ENCODE assay signal across 8 cellular contexts in genomic region chr11:8099291-8099899, GRCh38. TPM values are rescaled to one million over a fixed set of nuclear protein-coding genes. Genes with fewer than 3 reads are reported as not detected.
DNase-seq lines count a peak whose midpoint lies in the region; ATAC-seq and TF ChIP-seq lines count a peak whose summit lies in the region.

No MANE protein-coding gene starts in this region.

- H3K4me2 ChIP-seq in DND-41 (ENCODE audit: insufficient read depth, low read length), result no peak overlapping the region

- no peak overlapping the region for H3K27ac ChIP-seq in DND-41 (ENCODE audit: low read length)

- no peaks in the 10 kb centered on the region; the same call in 1 of the 2 replicates for H4K20me1 ChIP-seq in DND-41 (ENCODE audit: insufficient read depth, low read length)

- H3K27me3 ChIP-seq in DND-41 (ENCODE audit: insufficient read depth, low read length, poor library complexity), result no peaks in the 10 kb centered on the region

- peak; percentile 82 for TF ChIP-seq CTCF in DND-41 (IDR thresholded peaks at IDR 0.05; ENCODE audit: borderline replicate concordance, extremely low read depth, low read length, poor library complexity, severe bottlenecking)

- no peaks in the 10 kb centered on the region for H3K4me1 ChIP-seq in DND-41 (ENCODE audit: insufficient read depth, low read length)

- no peak overlapping the region for H3K4me3 ChIP-seq in DND-41 (ENCODE audit: low read depth in 1 of 2, low read length in 2 of 2)

- DNase-seq in DND-41, result peak; percentile 69
- peak; percentile 68 for DNase-seq in H4 (ENCODE audit: low spot score)
- peak; percentile 53 for DNase-seq in NCI-H2107 (lab: John Stamatoyannopoulos, UW)
- DNase-seq in activated CD4-positive, alpha-beta T cell treated with anti-CD3 and anti-CD28 coated beads, Interleukin-2, amount 50 U/mL, for 24 hours (ENCODE audit: low read depth in 1 of 2, low spot score in 1 of 2), result peak; percentile 53 to 57
- DNase-seq in dermis microvascular lymphatic vessel endothelial cell (ENCODE audit: low read depth in 2 of 2), result peak; percentile 56 to 83
- DNase-seq in lung microvascular endothelial cell (ENCODE audit: low read depth in 2 of 2), result peak; percentile 85 to 86
- DNase-seq in stimulated activated CD8-positive, alpha-beta memory T cell treated with anti-CD3 and anti-CD28 coated beads, Interleukin-2, amount 100 ng/mL, for 1 hour (ENCODE audit: low read depth in 2 of 2), result peak; percentile 34 to 42

- peak; percentile 82 for ATAC-seq in DND-41 (ENCODE audit: insufficient read depth, low read depth)
- ATAC-seq in GM19023 (IDR thresholded peaks at IDR 0.05; ENCODE audit: unreplicated experiment), result no peak

- H3K9me3 ChIP-seq in DND-41 (ENCODE audit: insufficient read depth, low read length, severe bottlenecking), result no peaks in the 10 kb centered on the region

- no peaks in the 10 kb centered on the region for H3K79me2 ChIP-seq in DND-41 (ENCODE audit: insufficient read depth, low read length)

- H3K36me3 ChIP-seq in DND-41 (ENCODE audit: insufficient read depth, low read length), result no peaks in the 10 kb centered on the region

- no peak overlapping the region for H3K9ac ChIP-seq in DND-41 (ENCODE audit: low read depth, low read length)

- no peak overlapping the region for H2AFZ ChIP-seq in DND-41 (ENCODE audit: low read depth, low read length)

RNA-seq across cellular contexts. Expression of gene TUB, which starts 18.4 kb away (rescaled TPM):
- total RNA-seq in H4 (2014; rRNA removed; shearing (Covaris generic)), result 7.5 and 7.8 TPM in 2 replicates
- total RNA-seq in dermis microvascular lymphatic vessel endothelial cell, result 0.51 and 1.4 TPM in 2 replicates
- 0.60 and 0.65 TPM in 2 replicates for total RNA-seq in lung microvascular endothelial cell
